Comparison of ENCODE assay signal across 19 cellular contexts in genomic region chr20:34540596-34541263, GRCh38. TPM values are rescaled to one million over a fixed set of nuclear protein-coding genes. Genes with fewer than 3 reads are reported as not detected.
DNase-seq lines count a peak whose midpoint lies in the region; ATAC-seq and TF ChIP-seq lines count a peak whose summit lies in the region.
"Had no signal": no experiment of that assay in that cellular context is flagged by ENCODE, and none has a peak within 500 bp of the region (broad histone marks: within the 10 kb centered on the region; RNA-seq: fewer than 3 reads in every experiment).

No MANE protein-coding gene starts in this region.

- H3K36me3 Mint-ChIP-seq in T-cell (peaks cover 27% of the 10 kb centered on the region), endothelial cell (ENCODE audit: low read depth, unreplicated experiment) (peaks cover 23% of the 10 kb centered on the region)
- peaks cover 36 to 51% of the 10 kb centered on the region in 2 donors for H3K36me3 Mint-ChIP-seq in stimulated activated naive B cell treated with anti-CD40 and anti-IgM and Interleukin-4, amounts not matched to agents 10 μg/mL and 1 μg/mL and 100 μg/mL, for 72 hours

- CTCF ChIA-PET in T-cell (lab: Charles Lee): interaction anchor here (0.6 to 1.3 kb wide), 3 partner anchors 10 to 228 kb away, joined by 3 to 7 read pairs (median 3); no protein-coding TSS in a partner anchor

- TF ChIP-seq POLR2A in sigmoid colon (IDR thresholded peaks at IDR 0.05): no peak

- POLR2A ChIA-PET in T-cell (lab: Charles Lee): interaction anchor here in 1 of 2 donors (0.6 kb wide), 1 partner anchor 136 kb away, joined by 4 read pairs; the partner anchor contains the start of gene PIGU

- H3K9me3 ChIP-seq in heart right ventricle (no peaks in the 10 kb centered on the region), sigmoid colon (no peaks in the 10 kb centered on the region)
- H3K9me3 ChIP-seq: psoas muscle had no signal

- 68 to 70% methylated on average over 15 of the region's 15 CpGs for WGBS in heart right ventricle, 2 donors
- WGBS in sigmoid colon, 2 donors: 93% methylated on average over 15 of the region's 15 CpGs

- H3K4me1 Mint-ChIP-seq in T-cell: peaks cover 28 to 50% (median 32%) of the 10 kb centered on the region in 3 donors
- peaks cover 15% of the 10 kb centered on the region for H3K4me1 Mint-ChIP-seq in endothelial cell (ENCODE audit: unreplicated experiment)
- H3K4me1 Mint-ChIP-seq in stimulated activated naive B cell treated with anti-CD40 and anti-IgM and Interleukin-4, amounts not matched to agents 10 μg/mL and 1 μg/mL and 100 μg/mL, for 72 hours: peaks cover 2 to 5% of the 10 kb centered on the region in 2 donors

- H3K27me3 Mint-ChIP-seq in T-cell (no peaks in the 10 kb centered on the region), endothelial cell (ENCODE audit: unreplicated experiment) (no peaks in the 10 kb centered on the region)
- peaks cover 4 to 6% of the 10 kb centered on the region in 2 donors for H3K27me3 Mint-ChIP-seq in stimulated activated naive B cell treated with anti-CD40 and anti-IgM and Interleukin-4, amounts not matched to agents 10 μg/mL and 1 μg/mL and 100 μg/mL, for 72 hours

- H3K4me3 ChIP-seq in heart right ventricle: no peak overlapping the region
- no peak overlapping the region for H3K4me3 ChIP-seq in sigmoid colon
- H3K4me3 ChIP-seq: psoas muscle, skin epidermis had no signal

- no peak for TF ChIP-seq EP300 in sigmoid colon (IDR thresholded peaks at IDR 0.05)

- ATAC-seq in heart right ventricle: peak in 2 of 8 donors; percentile 24 to 27
- no peak for ATAC-seq in left cardiac atrium
- no peak for ATAC-seq in T-cell (replicated peaks in 1 of 4)
- no peak for ATAC-seq in stimulated activated naive B cell treated with anti-CD40 and anti-IgM and Interleukin-4, amounts not matched to agents 10 μg/mL and 1 μg/mL and 100 μg/mL, for 72 hours (replicated peaks)
- ATAC-seq: HCT116, PC-3, psoas muscle had no signal

- TF ChIP-seq CTCF in heart right ventricle (IDR thresholded peaks at IDR 0.05) (no peak), endothelial cell (IDR thresholded peaks at IDR 0.05; ENCODE audit: unreplicated experiment) (no peak), sigmoid colon (IDR thresholded peaks at IDR 0.05) (no peak)

- peak overlapping the region; percentile 88 to 91 for H3K27ac Mint-ChIP-seq in T-cell
- H3K27ac Mint-ChIP-seq in endothelial cell (ENCODE audit: unreplicated experiment): peak overlapping the region; percentile 3
- peak overlapping the region; percentile 37 for H3K27ac Mint-ChIP-seq in stimulated activated naive B cell treated with anti-CD40 and anti-IgM and Interleukin-4, amounts not matched to agents 10 μg/mL and 1 μg/mL and 100 μg/mL, for 72 hours

- DNase-seq in heart right ventricle (no peak), left cardiac atrium (no peak), T-cell (no peak), endothelial cell (ENCODE audit: low spot score) (no peak), hypothalamus (lab: John Stamatoyannopoulos, UW) (no peak), sigmoid colon (no peak), NCI-H1048 (lab: John Stamatoyannopoulos, UW) (no peak)
- DNase-seq in stimulated activated naive B cell treated with anti-CD40 and anti-IgM and Interleukin-4, amounts not matched to agents 10 μg/mL and 1 μg/mL and 100 μg/mL, for 72 hours: no peak
- DNase-seq: activated gamma-delta T cell treated with Interleukin-2 at 50 U/mL for 16 hours; effector CD8-positive, alpha-beta T cell; midbrain; NCI-H2029; NCI-H446; PC-3; psoas muscle; stimulated activated CD4-positive, alpha-beta T cell treated with anti-CD3 and anti-CD28 coated beads, Interleukin-2, amount 100 ng/mL, for 48 hours had no signal

- H3K4me3 Mint-ChIP-seq in T-cell (no peak overlapping the region), endothelial cell (ENCODE audit: unreplicated experiment) (no peak overlapping the region)
- no peak overlapping the region for H3K4me3 Mint-ChIP-seq in stimulated activated naive B cell treated with anti-CD40 and anti-IgM and Interleukin-4, amounts not matched to agents 10 μg/mL and 1 μg/mL and 100 μg/mL, for 72 hours

- H3K4me1 ChIP-seq in heart right ventricle (peaks cover 0 to 38% (median 15%) of the 10 kb centered on the region in 9 donors), sigmoid colon (peaks cover 0 to 7% (median 3%) of the 10 kb centered on the region in 4 donors)
- H3K4me1 ChIP-seq: psoas muscle had no signal

- H3K27me3 ChIP-seq in heart right ventricle: no peaks in the 10 kb centered on the region
- no peaks in the 10 kb centered on the region for H3K27me3 ChIP-seq in sigmoid colon

- H3K36me3 ChIP-seq in heart right ventricle: peaks cover 0 to 69% (median 37%) of the 10 kb centered on the region in 9 donors
- H3K36me3 ChIP-seq in sigmoid colon: peaks cover 13 to 69% (median 42%) of the 10 kb centered on the region in 4 donors

- peak overlapping the region in 6 of 10 donors; percentile 19 to 62 (median 27) for H3K27ac ChIP-seq in heart right ventricle
- no peak overlapping the region for H3K27ac ChIP-seq in sigmoid colon
- H3K27ac ChIP-seq: KMS-11, psoas muscle had no signal

- no peaks in the 10 kb centered on the region for H3K9me3 Mint-ChIP-seq in T-cell
- H3K9me3 Mint-ChIP-seq in endothelial cell (ENCODE audit: unreplicated experiment): no peaks in the 10 kb centered on the region
- H3K9me3 Mint-ChIP-seq in stimulated activated naive B cell treated with anti-CD40 and anti-IgM and Interleukin-4, amounts not matched to agents 10 μg/mL and 1 μg/mL and 100 μg/mL, for 72 hours: peaks cover 0 to 1% of the 10 kb centered on the region in 2 donors

- intact Hi-C loops in heart right ventricle (cut with DNase I): loop anchor here in 2 of 10 donors (5.0 kb wide), 1 partner anchor 167 kb away; no protein-coding TSS in a partner anchor
- intact Hi-C loops in left cardiac atrium (cut with DNase I): no loop called here
- intact Hi-C loops in sigmoid colon (cut with DNase I): loop anchor here (5.0 kb wide), 1 partner anchor 167 kb away; no protein-coding TSS in a partner anchor

RNA-seq across cellular contexts. Expression of gene MAP1LC3A, which starts 17.8 kb away (rescaled TPM):
- total RNA-seq in heart right ventricle: 100 to 1,000 TPM in 2 of 10 donors, 10 to 100 TPM in 8; 61.7 to 137 (median 74.6) TPM
- 100 to 1,000 TPM in 1 of 2 donors, 10 to 100 TPM in 1; 61.5 to 133 TPM for polyA plus RNA-seq in heart right ventricle
- 10 to 100 TPM; 76.7 to 85.7 TPM for total RNA-seq in left cardiac atrium
- 10 to 100 TPM in 2 of 5 donors, 1 to 10 TPM in 3; 2.3 to 15.5 (median 2.6) TPM for total RNA-seq in T-cell
- 33.6 TPM for total RNA-seq in endothelial cell (ENCODE audit: unreplicated experiment)
- total RNA-seq in sigmoid colon: 10 to 100 TPM; 51.0 to 88.1 (median 77.8) TPM
- polyA plus RNA-seq in sigmoid colon: 10 to 100 TPM; 45.5 to 47.9 (median 46.8) TPM

RNA-seq across cellular contexts. Expression of gene DYNLRB1, which starts 24.5 kb away (rescaled TPM):
- total RNA-seq in heart right ventricle (100 to 1,000 TPM; 132 to 187 (median 148) TPM), left cardiac atrium (100 to 1,000 TPM; 138 to 141 TPM), T-cell (10 to 100 TPM; 49.6 to 83.6 (median 73.8) TPM), endothelial cell (ENCODE audit: unreplicated experiment) (96.8 TPM), sigmoid colon (100 to 1,000 TPM; 148 to 181 (median 165) TPM)
- polyA plus RNA-seq in heart right ventricle (100 to 1,000 TPM; 253 to 408 TPM), sigmoid colon (100 to 1,000 TPM; 149 to 259 (median 237) TPM)

Comparison
In these comparisons a context has a peak if more than half of its experiments do, and no peak if none do; other contexts are left out.
1. H3K27ac ChIP-seq: peak in heart right ventricle (6 of 10); none in sigmoid colon (0 of 4).
2. H3K27ac Mint-ChIP-seq: peak in every context shown above with its lines; median percentile 90 in T-cell; 37 in stimulated activated naive B cell treated with anti-CD40 and anti-IgM and Interleukin-4, amounts not matched to agents 10 μg/mL and 1 μg/mL and 100 μg/mL, for 72 hours; 3 in endothelial cell.